Comparison of ENCODE assay signal across 8 cellular contexts in genomic region chr2:46942143-46942526, GRCh38. TPM values are rescaled to one million over a fixed set of nuclear protein-coding genes. Genes with fewer than 3 reads are reported as not detected.
DNase-seq lines count a peak whose midpoint lies in the region; ATAC-seq and TF ChIP-seq lines count a peak whose summit lies in the region.

No MANE protein-coding gene starts in this region.

- DNase-seq in DMS79 treated with DMSO at 0.1 percent for 48 hours (lab: John Stamatoyannopoulos, UW) (peak; percentile 23), NAMALWA (ENCODE audit: low spot score) (peak; percentile 69), fibroblast of mammary gland (ENCODE audit: low read depth) (no peak), osteocyte (ENCODE audit: extremely low spot score, unreplicated experiment) (no peak), tibial nerve (ENCODE audit: low spot score in 2 of 2) (peak in 1 of 2 donors; percentile 21), NCI-H1092 (lab: John Stamatoyannopoulos, UW) (no peak)
- peak; percentile 70 for DNase-seq in activated T-cell treated with anti-CD3 and anti-CD28 coated beads, Interleukin-2, amount 50 U/mL, for 1 hour

- no peaks in the 10 kb centered on the region for H3K9me3 ChIP-seq in tibial nerve

- no peak for TF ChIP-seq EP300 in tibial nerve (IDR thresholded peaks at IDR 0.05)

- ATAC-seq in GM21737 (IDR thresholded peaks at IDR 0.05; ENCODE audit: unreplicated experiment) = peak; percentile 34

- TF ChIP-seq CTCF in fibroblast of mammary gland (conservative IDR thresholded peaks at IDR 0.05; ENCODE audit: control insufficient read depth, insufficient read depth, low read depth, low read length) (no peak), osteocyte (IDR thresholded peaks at IDR 0.05) (no peak), tibial nerve (IDR thresholded peaks at IDR 0.05) (no peak)

- TF ChIP-seq POLR2A in tibial nerve (IDR thresholded peaks at IDR 0.05) = no peak

- 12 to 19% methylated on average over 10 of the region's 10 CpGs for WGBS in tibial nerve, 2 donors

- peak overlapping the region; percentile 84 for H3K27ac Mint-ChIP-seq in osteocyte (ENCODE audit: unreplicated experiment)

- peaks cover 2% of the 10 kb centered on the region for H3K36me3 Mint-ChIP-seq in osteocyte (ENCODE audit: unreplicated experiment)

- H3K9me3 Mint-ChIP-seq in osteocyte (ENCODE audit: unreplicated experiment) = no peaks in the 10 kb centered on the region

- peak overlapping the region; percentile 70 to 97 (median 76) for H3K27ac ChIP-seq in tibial nerve

- H3K4me3 Mint-ChIP-seq in osteocyte (ENCODE audit: unreplicated experiment) = peak overlapping the region; percentile 97

- no peaks in the 10 kb centered on the region for H3K27me3 ChIP-seq in tibial nerve

- peak overlapping the region; percentile 94 for H3K4me3 ChIP-seq in fibroblast of mammary gland (ENCODE audit: control insufficient read depth, low read depth, low read length)
- H3K4me3 ChIP-seq in tibial nerve = peak overlapping the region; percentile 64 to 95 (median 78)

- H3K4me1 ChIP-seq in tibial nerve = peaks cover 0 to 40% (median 25%) of the 10 kb centered on the region in 4 donors

- peaks cover 33% of the 10 kb centered on the region for H3K4me1 Mint-ChIP-seq in osteocyte (ENCODE audit: unreplicated experiment)

- no peaks in the 10 kb centered on the region for H3K27me3 Mint-ChIP-seq in osteocyte (ENCODE audit: unreplicated experiment)

- H3K36me3 ChIP-seq in tibial nerve = peaks cover 0 to 10% (median 0%) of the 10 kb centered on the region in 3 donors

RNA-seq across cellular contexts. Expression of gene TTC7A, which starts 1.1 kb away (rescaled TPM):
- total RNA-seq in osteocyte (17.8 and 20.0 TPM in 2 replicates), tibial nerve (10 to 100 TPM; 37.4 to 59.8 (median 51.7) TPM)

RNA-seq across cellular contexts. Expression of gene MCFD2, which starts 26.5 kb away (rescaled TPM):
- total RNA-seq in osteocyte (97.6 and 106 TPM in 2 replicates), tibial nerve (100 to 1,000 TPM in 1 of 4 donors, 10 to 100 TPM in 3; 49.2 to 111 (median 56.0) TPM)

Comparison
In these comparisons a context has a peak if more than half of its experiments do, and no peak if none do; other contexts are left out.
1. DNase-seq: peak in DMS79 treated with DMSO at 0.1 percent for 48 hours (single experiment), NAMALWA (single experiment) and activated T-cell treated with anti-CD3 and anti-CD28 coated beads, Interleukin-2, amount 50 U/mL, for 1 hour (single experiment); none in fibroblast of mammary gland (single experiment), osteocyte (single experiment) and NCI-H1092 (single experiment).